20 cellular contexts compared by ENCODE assay signal in genomic region chr3:43968465-43968864, GRCh38.
DNase-seq lines count a peak whose midpoint lies in the region; ATAC-seq, FAIRE-seq and TF ChIP-seq lines count a peak whose summit lies in the region.
"Had no signal": no experiment of that assay in that cellular context is flagged by ENCODE, and none has a peak within 500 bp of the region (broad histone marks: within the 10 kb centered on the region; RNA-seq: fewer than 3 reads in every experiment).

No MANE protein-coding gene starts in this region.

- intact Hi-C loops in sciatic nerve (cut with DNase I): no loop called here

- DNase-seq in DMS53 (lab: John Stamatoyannopoulos, UW) (peak; percentile 12), DMS53 treated with DMSO at 0.1 percent for 48 hours (lab: John Stamatoyannopoulos, UW; ENCODE audit: unreplicated experiment) (no peak), NCI-H128 (lab: John Stamatoyannopoulos, UW; ENCODE audit: unreplicated experiment) (peak; percentile 36), NCI-H774 (lab: John Stamatoyannopoulos, UW) (peak; percentile 6), iPS-NIHi7 (ENCODE audit: extremely low spot score) (peak; percentile 12), H54 (ENCODE audit: insufficient read length, low spot score) (no peak), sciatic nerve (ENCODE audit: low spot score) (no peak)
- DNase-seq: 8988T, DND-41, GDM1, KBM-7, NCI-H1092 treated with DMSO at 0.1 percent for 48 hours, NCI-H2029 treated with DMSO at 0.1 percent for 48 hours, NCI-H2227 treated with DMSO at 0.1 percent for 48 hours, RPMI8226, T-helper 9 cell had no signal

- ATAC-seq in GM18861 (IDR thresholded peaks at IDR 0.05; ENCODE audit: unreplicated experiment): no peak
- no peak for ATAC-seq in sciatic nerve

- FAIRE-seq in H54 (lab: Jason Lieb, UNC): no peak
- FAIRE-seq: GM12892, GM19239, HTR-8/SVneo had no signal

- no peak for TF ChIP-seq POLR2A in H54 (IDR thresholded peaks at IDR 0.05; ENCODE audit: low read depth, low read length)

Comparison
In these comparisons a context has a peak if more than half of its experiments do, and no peak if none do; other contexts are left out.
1. DNase-seq: peak in DMS53 (single experiment), NCI-H128 (single experiment), NCI-H774 (single experiment) and iPS-NIHi7 (single experiment); none in DMS53 treated with DMSO at 0.1 percent for 48 hours (single experiment), H54 (single experiment) and sciatic nerve (single experiment).